Comparison of ENCODE assay signal across 9 cellular contexts in the genomic region with DNA sequence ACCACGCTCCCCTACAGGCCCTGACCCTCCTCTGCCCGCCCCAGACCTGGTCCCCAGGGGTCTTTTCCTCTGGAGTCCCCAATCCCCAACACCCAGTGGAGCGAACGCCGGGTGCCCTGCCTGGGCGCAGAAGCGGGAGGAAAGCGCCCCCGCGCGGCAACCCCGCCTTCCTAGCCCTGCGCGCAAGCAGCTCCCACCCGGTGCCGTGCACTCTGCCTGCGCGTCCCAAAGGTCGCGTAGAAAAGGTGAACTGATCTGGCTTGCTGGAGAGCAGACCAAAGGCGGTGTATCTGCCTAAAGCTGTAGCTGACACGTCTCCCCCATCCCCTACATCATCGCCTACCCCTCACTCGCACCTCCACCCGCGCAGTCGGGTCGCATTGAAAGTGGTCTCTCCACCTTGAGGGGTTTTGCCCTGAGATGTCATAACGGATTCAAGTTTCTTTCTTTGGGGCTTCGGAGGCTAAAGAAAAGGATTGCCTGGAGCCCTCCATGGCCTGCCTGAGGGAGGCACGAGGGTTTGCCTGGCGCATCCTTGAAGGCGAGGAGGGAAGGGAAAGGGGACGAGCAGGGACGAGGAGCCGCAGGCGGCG.
DNase-seq lines count a peak whose midpoint lies in the region; ATAC-seq and TF ChIP-seq lines count a peak whose summit lies in the region.
"Had no signal": no experiment of that assay in that cellular context is flagged by ENCODE, and none has a peak within 500 bp of the region (broad histone marks: within the 10 kb centered on the region; RNA-seq: fewer than 3 reads in every experiment).

No MANE protein-coding gene starts in this region.

- peaks cover 21% of the 10 kb centered on the region for H3K4me1 Mint-ChIP-seq in memory B cell

- in situ Hi-C loops in astrocyte of the cerebellum (cut with HindIII; ENCODE audit: low sequenced_read_pairs), result loop anchor here (25.0 kb wide), 1 partner anchor 410 kb away; no protein-coding TSS in a partner anchor

- H3K36me3 Mint-ChIP-seq in memory B cell, result peaks cover 1% of the 10 kb centered on the region

- DNase-seq in stimulated activated CD4-positive, alpha-beta T cell treated with anti-CD3 and anti-CD28 coated beads, Interleukin-12 subunit alpha, Interleukin-12 subunit beta, amount 100 ng/mL, for 4 hours, result peak; percentile 49
- DNase-seq in stimulated activated CD4-positive, alpha-beta T cell treated with anti-CD3 and anti-CD28 coated beads, Interleukin-4, amount 100 ng/mL, for 24 hours, result no peak
- DNase-seq in astrocyte of the cerebellum (ENCODE audit: low read depth), result no peak
- DNase-seq in memory B cell (ENCODE audit: low spot score in 2 of 2), result peak in 1 of 2 donors; percentile 18
- no peak for DNase-seq in AML-193 (lab: John Stamatoyannopoulos, UW)
- no peak for DNase-seq in SHP77 treated with DMSO at 0.1 percent for 48 hours (lab: John Stamatoyannopoulos, UW)
- DNase-seq in NCI-H2029 treated with DMSO at 0.1 percent for 48 hours (lab: John Stamatoyannopoulos, UW), result no peak
- no peak for DNase-seq in NCI-H1105 (lab: John Stamatoyannopoulos, UW)
- DNase-seq: DMS 273 treated with DMSO at 0.1 percent for 48 hours had no signal

- ATAC-seq in memory B cell (ENCODE audit: low read depth), result no peak

- H3K27ac Mint-ChIP-seq in memory B cell, result peak overlapping the region; percentile 15

- H3K27me3 Mint-ChIP-seq in memory B cell, result peaks cover 34% of the 10 kb centered on the region

- peaks cover 2% of the 10 kb centered on the region for H3K9me3 Mint-ChIP-seq in memory B cell

- no peak overlapping the region for H3K4me3 ChIP-seq in astrocyte of the cerebellum (ENCODE audit: low read depth, low read length)

- peak overlapping the region; percentile 41 for H3K4me3 Mint-ChIP-seq in memory B cell

- peak; percentile 21 for TF ChIP-seq CTCF in astrocyte of the cerebellum (IDR thresholded peaks at IDR 0.05; ENCODE audit: low read depth, low read length, missing control alignments)
